ENCODE assay signal across 22 cellular contexts in the genomic region with DNA sequence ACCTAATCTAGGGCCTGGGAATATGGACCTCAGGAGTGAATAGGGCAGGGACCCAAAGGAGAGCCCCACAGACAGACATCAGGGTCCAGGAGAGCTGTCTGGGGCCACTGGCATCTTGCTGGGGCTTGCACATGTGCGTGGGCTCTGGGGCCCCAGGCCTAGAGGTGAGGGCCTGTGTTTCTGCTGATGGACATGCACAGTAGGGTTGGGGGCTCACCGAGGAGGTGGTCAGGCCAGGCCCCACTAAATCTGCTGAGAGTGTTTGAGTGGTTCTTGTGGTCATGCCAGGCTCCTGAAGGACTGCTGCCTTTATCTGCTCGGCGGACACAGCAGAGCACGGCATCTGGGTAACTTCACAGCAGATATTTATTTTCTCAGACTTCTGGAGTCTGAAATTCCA.
"Had no signal": no experiment of that assay in that cellular context is flagged by ENCODE, and none has a peak within 500 bp of the region (broad histone marks: within the 10 kb centered on the region; RNA-seq: fewer than 3 reads in every experiment).

No MANE protein-coding gene starts in this region.

- H3K27me3 ChIP-seq: dorsolateral prefrontal cortex, neural progenitor cell, right lobe of liver, suprapubic skin, transverse colon, vagina had no signal

- H2AFZ ChIP-seq: neural progenitor cell had no signal

- H3K27me3 Mint-ChIP-seq: naive thymus-derived CD4-positive, alpha-beta T cell; stimulated activated naive CD8-positive, alpha-beta T cell treated with anti-CD3 and anti-CD28 coated beads, Interleukin-15, amount 100 ng/mL, for 72 hours had no signal

- H3K4me1 Mint-ChIP-seq: nephron; neural progenitor cell; stimulated activated naive CD8-positive, alpha-beta T cell treated with anti-CD3 and anti-CD28 coated beads, Interleukin-15, amount 100 ng/mL, for 72 hours had no signal

- H3K4me2 ChIP-seq: neural progenitor cell had no signal

- DNase-seq: effector CD4-positive, alpha-beta T cell; hippocampal formation; kidney glomerular epithelial cell; mammary epithelial cell; mesendoderm; midbrain; naive thymus-derived CD4-positive, alpha-beta T cell; retina; small intestine; stimulated activated CD4-positive, alpha-beta T cell treated with anti-CD3 and anti-CD28 coated beads, Interleukin-12 subunit alpha, Interleukin-12 subunit beta, amount 100 ng/mL, for 4 hours; stimulated activated CD4-positive, alpha-beta T cell treated with anti-CD3 and anti-CD28 coated beads, Interleukin-1b, Interleukin-23, amount 100 ng/mL, for 48 hours; stimulated activated CD4-positive, alpha-beta T cell treated with anti-CD3 and anti-CD28 coated beads, Interleukin-4, amount 100 ng/mL, for 1 hour; stimulated activated CD8-positive, alpha-beta memory T cell treated with anti-CD3 and anti-CD28 coated beads, Interleukin-4, amount 100 ng/mL, for 48 hours; stimulated activated naive CD4-positive, alpha-beta T cell; stimulated activated naive CD8-positive, alpha-beta T cell treated with anti-CD3 and anti-CD28 coated beads, Interleukin-15, amount 100 ng/mL, for 72 hours; transverse colon had no signal

- H3K4me1 ChIP-seq: neural progenitor cell, right lobe of liver, suprapubic skin, transverse colon, vagina had no signal

- H3K27ac Mint-ChIP-seq: nephron; neural progenitor cell; stimulated activated naive CD8-positive, alpha-beta T cell treated with anti-CD3 and anti-CD28 coated beads, Interleukin-15, amount 100 ng/mL, for 72 hours had no signal

- H3K4me3 Mint-ChIP-seq: naive thymus-derived CD4-positive, alpha-beta T cell; nephron; neural progenitor cell; stimulated activated naive CD8-positive, alpha-beta T cell treated with anti-CD3 and anti-CD28 coated beads, Interleukin-15, amount 100 ng/mL, for 72 hours had no signal

- H3K4me3 ChIP-seq: dorsolateral prefrontal cortex, neural progenitor cell, right lobe of liver, suprapubic skin, transverse colon, vagina had no signal

- H3K9me3 ChIP-seq: right lobe of liver, suprapubic skin, transverse colon, vagina had no signal

- ATAC-seq: naive thymus-derived CD4-positive, alpha-beta T cell; right lobe of liver; stimulated activated naive CD8-positive, alpha-beta T cell treated with anti-CD3 and anti-CD28 coated beads, Interleukin-15, amount 100 ng/mL, for 72 hours had no signal

- H3K36me3 ChIP-seq: neural progenitor cell, right lobe of liver, transverse colon had no signal

- H3K27ac ChIP-seq: dorsolateral prefrontal cortex, neural progenitor cell, right lobe of liver, suprapubic skin, transverse colon, vagina had no signal
